Comparison of ENCODE assay signal across 8 cellular contexts in genomic region chr16:70289229-70290098, GRCh38. TPM values are rescaled to one million over a fixed set of nuclear protein-coding genes. Genes with fewer than 3 reads are reported as not detected.
DNase-seq lines count a peak whose midpoint lies in the region; ATAC-seq, FAIRE-seq and TF ChIP-seq lines count a peak whose summit lies in the region.

AARS1 (minus strand) TSS chr16:70289506; CDS start chr16:70282763, 6,743 bp downstream.

- TSS peak; percentile 92 for BruUV-seq in endothelial cell of umbilical vein (replicated peaks; lab: Mats Ljungman, UMichigan)

- H3K9ac ChIP-seq in OCI-LY3 (ENCODE audit: low read length) (peak within 1 kb of the TSS; percentile 95), endothelial cell of umbilical vein (replicated peaks; ENCODE audit: extremely low read depth, insufficient read depth, low read length) (peak within 1 kb of the TSS; percentile 93)

- H3K27me3 ChIP-seq in OCI-LY3 (ENCODE audit: low read depth, low read length) (no peaks in the 10 kb centered on the region), endothelial cell of umbilical vein (ENCODE audit: control insufficient read depth in 2 of 2, insufficient read depth in 2 of 2, low read length in 2 of 2) (no peaks in the 10 kb centered on the region)

- peak; percentile 97 for ATAC-seq in GM21515 (IDR thresholded peaks at IDR 0.05; ENCODE audit: unreplicated experiment)

- H3K4me2 ChIP-seq in OCI-LY3 (ENCODE audit: low read length) = peak within 1 kb of the TSS; percentile 80
- H3K4me2 ChIP-seq in endothelial cell of umbilical vein (ENCODE audit: insufficient read depth, low read length) = peak within 1 kb of the TSS; percentile 89

- H2AFZ ChIP-seq in OCI-LY3 (ENCODE audit: low read depth, low read length) = peak within 1 kb of the TSS; percentile 77; the same call in 1 of the 2 replicates
- peak within 1 kb of the TSS; percentile 97 for H2AFZ ChIP-seq in endothelial cell of umbilical vein (ENCODE audit: low read depth, low read length)

- H3K9me1 ChIP-seq in endothelial cell of umbilical vein (replicated peaks; ENCODE audit: control insufficient read depth, extremely low read depth, insufficient read depth, low read length) = no peaks in the 10 kb centered on the region

- peaks cover 46% of the 10 kb centered on the region for H3K79me2 ChIP-seq in OCI-LY3 (ENCODE audit: low read length)
- H3K79me2 ChIP-seq in endothelial cell of umbilical vein (ENCODE audit: control insufficient read depth, insufficient read depth, low read length) = peaks cover 41% of the 10 kb centered on the region

- H4K20me1 ChIP-seq in OCI-LY3 (ENCODE audit: insufficient read depth, low read length) = peaks cover 21% of the 10 kb centered on the region
- H4K20me1 ChIP-seq in endothelial cell of umbilical vein (replicated peaks; ENCODE audit: control insufficient read depth, extremely low read depth, insufficient read depth, low read length) = no peaks in the 10 kb centered on the region

- DNase-seq in D341Med (ENCODE audit: low spot score) = peak; percentile 94
- peak; percentile 100 for DNase-seq in HuH-7 (ENCODE audit: low spot score)
- peak; percentile 85 for DNase-seq in activated T-cell treated with anti-CD3 and anti-CD28 coated beads for 1 hour (ENCODE audit: low read depth)
- DNase-seq in endothelial cell of umbilical vein (ENCODE audit: low read depth, low spot score) = peak; percentile 99
- peak; percentile 99 for DNase-seq in middle frontal gyrus (ENCODE audit: extremely low spot score, low spot score)
- DNase-seq in stimulated activated CD8-positive, alpha-beta memory T cell treated with anti-CD3 and anti-CD28 coated beads, Interleukin-2, amount 100 ng/mL, for 48 hours (ENCODE audit: low read depth in 2 of 2) = peak; percentile 88 to 90

- H3K4me1 ChIP-seq in OCI-LY3 (ENCODE audit: low read length) (peaks cover 10% of the 10 kb centered on the region), endothelial cell of umbilical vein (ENCODE audit: control insufficient read depth, extremely low read depth, insufficient read depth, low read length) (peaks cover 4% of the 10 kb centered on the region)

- CTCF ChIA-PET in endothelial cell of umbilical vein (lab: Charles Lee) = interaction anchor here (1.2 to 1.8 kb wide), 3 partner anchors 17 to 364 kb away, joined by 3 to 6 read pairs (median 4); partner anchors contain the start of gene EXOSC6

- TF ChIP-seq CTCF in OCI-LY3 (IDR thresholded peaks at IDR 0.05; ENCODE audit: low read depth, low read length) (no peak), endothelial cell of umbilical vein (IDR thresholded peaks at IDR 0.05; ENCODE audit: extremely low read depth in 1 of 2, insufficient read depth in 1 of 2, low read depth in 1 of 2, low read length in 2 of 2) (no peak)

- no peaks in the 10 kb centered on the region for H3K9me3 ChIP-seq in OCI-LY3 (ENCODE audit: insufficient read depth, low read length)
- no peaks in the 10 kb centered on the region for H3K9me3 ChIP-seq in endothelial cell of umbilical vein (replicated peaks; ENCODE audit: control insufficient read depth, insufficient read depth, low read length)

- H3K27ac ChIP-seq in OCI-LY3 (ENCODE audit: low read length) (peak within 1 kb of the TSS; percentile 86), endothelial cell of umbilical vein (ENCODE audit: insufficient read depth, low read depth, low read length) (peak within 1 kb of the TSS; percentile 87)

- peak; percentile 91 for TF ChIP-seq POLR2A in endothelial cell of umbilical vein (IDR thresholded peaks at IDR 0.05; ENCODE audit: low read depth, low read length)

- H3K36me3 ChIP-seq in OCI-LY3 (replicated peaks; ENCODE audit: low read depth, low read length) (peaks cover 16% of the 10 kb centered on the region), endothelial cell of umbilical vein (ENCODE audit: control insufficient read depth in 2 of 2, extremely low read depth in 1 of 2, insufficient read depth in 2 of 2, low read length in 2 of 2) (peaks cover 0 to under 1% of the 10 kb centered on the region in 2 experiments)

- H3K4me3 ChIP-seq in OCI-LY3 (ENCODE audit: low read length) (peak within 1 kb of the TSS; percentile 93), endothelial cell of umbilical vein (replicated peaks in 1 of 3; ENCODE audit: insufficient read depth in 1 of 3, low read depth in 1 of 3, low read length in 3 of 3) (peak within 1 kb of the TSS; percentile 39 to 78 (median 76))

- dilution Hi-C loops in endothelial cell of umbilical vein (cut with MboI; ENCODE audit: extremely low pct_ligation_motif_present, low sequenced_read_pairs) = no loop called here

- intact Hi-C loops in endothelial cell of umbilical vein (cut with micrococcal nuclease) = loop anchor here (1.0 kb wide), 1 partner anchor 10 kb away; the partner anchor contains the start of gene DDX19B

- peak; percentile 96 for FAIRE-seq in endothelial cell of umbilical vein (lab: Jason Lieb, UNC)

- POLR2A ChIA-PET in endothelial cell of umbilical vein (lab: Charles Lee) = interaction anchor here (0.6 to 1.1 kb wide), 4 partner anchors 13 to 308 kb away, joined by 5 to 6 read pairs (median 6); partner anchors contain the start of gene DDX19A

TF ChIP-seq in endothelial cell of umbilical vein, 7 proteins besides CTCF, POLR2A, EP300 and RAD21:
- TF ChIP-seq POLR2AphosphoS5 (IDR thresholded peaks at IDR 0.05; ENCODE audit: insufficient read depth, low read depth, low read length) (peak; percentile 95), GATA2 (IDR thresholded peaks at IDR 0.05; ENCODE audit: insufficient read depth, insufficient read length, low read depth, low read length) (no peak)

RNA-seq across cellular contexts. Expression of gene AARS1, which starts in this region (rescaled TPM):
- total RNA-seq in endothelial cell of umbilical vein = 109 and 110 TPM in 2 replicates
- polyA plus RNA-seq in endothelial cell of umbilical vein = 58.9 and 71.3 TPM in 2 replicates
- polyA plus RNA-seq in endothelial cell of umbilical vein (2011; cell fraction: cytosol; rRNA removed) = 82.0 and 84.3 TPM in 2 replicates
- 115 and 118 TPM in 2 replicates for polyA plus RNA-seq in endothelial cell of umbilical vein (2011; cell fraction: nucleus; rRNA removed)
- polyA plus RNA-seq in endothelial cell of umbilical vein (2012) = 99.2 and 104 TPM in 2 replicates
- 116 and 125 TPM in 2 replicates for polyA minus RNA-seq in endothelial cell of umbilical vein
- polyA minus RNA-seq in endothelial cell of umbilical vein (2011; cell fraction: cytosol; rRNA and poly(A)+ RNA removed) = 144 TPM
- 42.4 and 56.3 TPM in 2 replicates for polyA minus RNA-seq in endothelial cell of umbilical vein (2011; cell fraction: nucleus; rRNA and poly(A)+ RNA removed)

Comparison
In these comparisons a context has a peak if more than half of its experiments do, and no peak if none do; other contexts are left out.
1. Peak in every context shown above with its lines: DNase-seq, ATAC-seq, H3K4me3 ChIP-seq and H3K27ac ChIP-seq.